Comparison of ENCODE assay signal across 11 cellular contexts in the genomic region with DNA sequence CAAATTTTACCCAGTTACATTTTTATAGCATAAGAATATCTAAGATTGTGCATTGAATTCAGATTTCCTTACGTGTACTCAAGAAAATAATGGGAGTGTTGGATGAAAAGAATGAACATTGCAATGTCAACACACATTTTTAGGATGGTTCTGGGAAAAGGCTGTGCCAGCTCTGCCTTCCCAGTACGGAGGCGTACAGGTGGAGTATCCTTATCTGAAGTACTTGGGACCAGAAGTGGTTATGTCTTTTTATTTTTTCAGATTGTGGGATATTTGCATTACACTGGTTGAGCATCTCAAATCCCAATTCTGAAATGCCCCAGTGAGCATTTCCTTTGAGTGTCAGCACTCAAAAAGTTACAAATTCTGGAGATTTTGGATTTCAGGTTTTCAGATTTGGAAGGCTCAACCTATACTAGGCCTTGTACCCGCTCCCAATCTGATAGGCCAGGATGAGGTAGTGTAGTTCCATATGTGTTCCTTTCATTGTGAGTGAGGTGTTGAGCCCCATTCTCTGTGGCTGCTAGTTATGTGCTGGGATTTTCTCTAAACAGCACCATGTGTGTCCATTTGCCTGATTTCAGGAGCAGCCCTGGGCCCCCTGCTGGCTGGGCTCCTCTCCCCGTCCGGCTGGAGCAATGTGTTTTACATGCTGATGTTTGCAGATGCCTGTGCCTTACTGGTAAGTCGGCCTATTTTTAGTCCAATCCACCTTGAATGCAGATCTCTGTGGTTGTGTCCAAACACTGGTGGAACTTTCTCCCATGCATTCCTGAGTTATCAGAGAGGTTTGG.
DNase-seq lines count a peak whose midpoint lies in the region; ATAC-seq lines count a peak whose summit lies in the region.
"Had no signal": no experiment of that assay in that cellular context is flagged by ENCODE, and none has a peak within 500 bp of the region (broad histone marks: within the 10 kb centered on the region; RNA-seq: fewer than 3 reads in every experiment).

No MANE protein-coding gene starts in this region.

- intact Hi-C loops in posterior vena cava (cut with DNase I) = no loop called here

- DNase-seq in ELR (ENCODE audit: low read depth) (peak; percentile 28), M059J (ENCODE audit: low read depth) (peak; percentile 7), fibroblast of gingiva (ENCODE audit: low read depth) (peak; percentile 16), posterior vena cava (ENCODE audit: low spot score) (peak; percentile 24), KG1 (lab: John Stamatoyannopoulos, UW) (no peak), retina (no peak)
- DNase-seq: activated CD4-positive, alpha-beta T cell treated with anti-CD3 and anti-CD28 coated beads for 48 hours; gastrocnemius medialis; GDM1; NCI-H2107 had no signal

- ATAC-seq in GM21360 (IDR thresholded peaks at IDR 0.05; ENCODE audit: unreplicated experiment) = no peak
- ATAC-seq: gastrocnemius medialis had no signal

Comparison
In these comparisons a context has a peak if more than half of its experiments do, and no peak if none do; other contexts are left out.
1. DNase-seq: peak in ELR (single experiment), M059J (single experiment), fibroblast of gingiva (single experiment) and posterior vena cava (single experiment); none in KG1 (single experiment) and retina (single experiment).